In genomic region chr7:152437157-152437575, GRCh38 we compare ENCODE assay signal across 8 cellular contexts. TPM values are rescaled to one million over a fixed set of nuclear protein-coding genes. Genes with fewer than 3 reads are reported as not detected.
DNase-seq lines count a peak whose midpoint lies in the region; TF ChIP-seq lines count a peak whose summit lies in the region.
"Not testable (repeated sequence)": the region's sequence is repeated elsewhere in the genome, so short reads cannot be mapped to it uniquely, and the experiment has no call there.

No MANE protein-coding gene starts in this region.

- H2BK15ac ChIP-seq in neuronal stem cell (ENCODE audit: low read length) = not testable (repeated sequence)

- not testable (repeated sequence) for H3K36me3 ChIP-seq in SU-DHL-6 (ENCODE audit: low read length); adrenal gland (replicated peaks in 1 of 2); endodermal cell (ENCODE audit: control insufficient read depth, insufficient read depth, low read length); neuronal stem cell (replicated peaks in 1 of 2; ENCODE audit: control insufficient read depth in 2 of 2, insufficient read depth in 2 of 2, low read length in 2 of 2)

- not testable (repeated sequence) for H2BK12ac ChIP-seq in neuronal stem cell (ENCODE audit: low read length)

- H3K9me3 ChIP-seq in SU-DHL-6 (ENCODE audit: insufficient read depth, low read length); adrenal gland (replicated peaks in 1 of 3); endodermal cell (ENCODE audit: control insufficient read depth, low read length); neuronal stem cell (replicated peaks in 1 of 2; ENCODE audit: control insufficient read depth in 2 of 2, insufficient read depth in 1 of 2, low read depth in 1 of 2, low read length in 2 of 2): not testable (repeated sequence)

- TF ChIP-seq POLR2A in adrenal gland (IDR thresholded peaks at IDR 0.05) = not testable (repeated sequence)

- H3K18ac ChIP-seq in neuronal stem cell (ENCODE audit: low read length) = not testable (repeated sequence)

- DNase-seq in CD14-positive monocyte (ENCODE audit: low spot score); adrenal gland; endodermal cell; neuronal stem cell (ENCODE audit: low spot score): not testable (repeated sequence)
- DNase-seq in inferior parietal cortex (ENCODE audit: extremely low spot score) (peak; percentile 27), superior temporal gyrus (ENCODE audit: extremely low spot score) (peak; percentile 57)

- intact Hi-C loops in CD14-positive monocyte (cut with micrococcal nuclease); adrenal gland (cut with DNase I): not testable (repeated sequence)

- not testable (repeated sequence) for H3K23ac ChIP-seq in neuronal stem cell (ENCODE audit: low read depth, low read length, poor library complexity)

- 31 to 38% (median 33%) methylated on average over 7 of the region's 7 CpGs for WGBS in adrenal gland, 4 donors
- 68 to 83% methylated on average over 2 to 5 of the region's 7 CpGs for WGBS in endodermal cell (ENCODE audit: insufficient coverage in 1 of 2, insufficient read length in 1 of 2), 2 experiments
- no CpG with 5 or more reads among the region's 7 CpGs for WGBS in neuronal stem cell (ENCODE audit: extremely low coverage in 2 of 2, insufficient read length in 2 of 2, insufficient replicate concordance in 1 of 2), 2 donors

- H3K9me3 Mint-ChIP-seq in CD14-positive monocyte, IgD-negative memory B cell, endodermal cell: not testable (repeated sequence)

- H2AFZ ChIP-seq in SU-DHL-6 (ENCODE audit: low read depth, low read length, severe bottlenecking) (peak overlapping the region; percentile 89), neuronal stem cell (ENCODE audit: low read length) (peak overlapping the region; percentile 94)

- not testable (repeated sequence) for H4K20me1 ChIP-seq in SU-DHL-6 (ENCODE audit: low read depth, low read length)

- not testable (repeated sequence) for H2AK5ac ChIP-seq in neuronal stem cell (ENCODE audit: low read depth, low read length)

- H3K4ac ChIP-seq in neuronal stem cell (ENCODE audit: low read length) = not testable (repeated sequence)

- H3K79me1 ChIP-seq in neuronal stem cell (ENCODE audit: low read depth, low read length) = not testable (repeated sequence)

- H3K9me2 ChIP-seq in SU-DHL-6 (replicated peaks; ENCODE audit: insufficient read depth, low read length) = not testable (repeated sequence)

- not testable (repeated sequence) for H3K14ac ChIP-seq in neuronal stem cell (ENCODE audit: low read length)

- not testable (repeated sequence) for H4K91ac ChIP-seq in neuronal stem cell (ENCODE audit: low read depth, low read length, poor library complexity)

- not testable (repeated sequence) for H2BK120ac ChIP-seq in neuronal stem cell (ENCODE audit: low read depth, low read length)

- not testable (repeated sequence) for H3K36me3 Mint-ChIP-seq in CD14-positive monocyte; IgD-negative memory B cell; endodermal cell (ENCODE audit: low read depth)

- not testable (repeated sequence) for H3K27me3 ChIP-seq in SU-DHL-6 (ENCODE audit: low read length); adrenal gland; endodermal cell (ENCODE audit: control insufficient read depth, insufficient read depth, low read length, poor library complexity, severe bottlenecking); neuronal stem cell (ENCODE audit: control insufficient read depth in 3 of 3, insufficient read depth in 3 of 3, low read depth in 1 of 3, low read length in 3 of 3)

- H4K8ac ChIP-seq in neuronal stem cell (ENCODE audit: low read depth, low read length) = not testable (repeated sequence)

- H3K27me3 Mint-ChIP-seq in CD14-positive monocyte (ENCODE audit: low read depth in 3 of 3); IgD-negative memory B cell: not testable (repeated sequence)
- peaks cover 11% of the 10 kb centered on the region for H3K27me3 Mint-ChIP-seq in endodermal cell (ENCODE audit: insufficient read depth)

- H3K4me1 Mint-ChIP-seq in CD14-positive monocyte (peaks cover 34% of the 10 kb centered on the region), IgD-negative memory B cell (peaks cover 12 to 23% (median 12%) of the 10 kb centered on the region in 3 donors)
- H3K4me1 Mint-ChIP-seq in endodermal cell = not testable (repeated sequence)

- H3K27ac ChIP-seq in SU-DHL-6 (ENCODE audit: low read depth, low read length) (peak overlapping the region; percentile 22; the same call in 1 of the 2 replicates), adrenal gland (peak overlapping the region in 4 of 5 donors; percentile 91 to 100 (median 93))
- H3K27ac ChIP-seq in endodermal cell (ENCODE audit: low read depth, low read length); neuronal stem cell (replicated peaks; ENCODE audit: low read length): not testable (repeated sequence)

- peak overlapping the region; percentile 60 for H3K9ac ChIP-seq in SU-DHL-6 (ENCODE audit: low read length)
- peak overlapping the region; percentile 66 for H3K9ac ChIP-seq in endodermal cell (ENCODE audit: extremely low read depth, low read length, poor library complexity, severe bottlenecking)
- not testable (repeated sequence) for H3K9ac ChIP-seq in neuronal stem cell (ENCODE audit: low read depth, low read length, poor library complexity)

- peaks cover 26% of the 10 kb centered on the region for H3F3A ChIP-seq in SU-DHL-6 (ENCODE audit: insufficient read depth)

- H3K4me3 ChIP-seq in SU-DHL-6 (ENCODE audit: insufficient read depth, low read length, poor library complexity, severe bottlenecking) = peak overlapping the region; percentile 67
- peak overlapping the region in 2 of 4 donors; percentile 51 to 94 for H3K4me3 ChIP-seq in adrenal gland
- peak overlapping the region; percentile 90 for H3K4me3 ChIP-seq in endodermal cell (ENCODE audit: low read length)
- peak overlapping the region in 1 of 2 donors; percentile 52 for H3K4me3 ChIP-seq in neuronal stem cell (ENCODE audit: low read length in 2 of 2)

- H3K4me3 Mint-ChIP-seq in CD14-positive monocyte (peak overlapping the region; percentile 84 to 89), IgD-negative memory B cell (peak overlapping the region; percentile 84 to 96 (median 94)), endodermal cell (peak overlapping the region; percentile 77)

- not testable (repeated sequence) for H2BK5ac ChIP-seq in neuronal stem cell (ENCODE audit: low read length)

- H3K4me2 ChIP-seq in SU-DHL-6 (ENCODE audit: low read depth, low read length, poor library complexity, severe bottlenecking) = peak overlapping the region; percentile 68
- H3K4me2 ChIP-seq in neuronal stem cell (ENCODE audit: insufficient read depth, low read length, poor library complexity, severe bottlenecking) = not testable (repeated sequence)

- peaks cover 9 to 25% of the 10 kb centered on the region in 2 donors for H3K4me1 ChIP-seq in adrenal gland (replicated peaks in 1 of 2)
- not testable (repeated sequence) for H3K4me1 ChIP-seq in endodermal cell (ENCODE audit: control insufficient read depth, insufficient read depth, low read length); neuronal stem cell (ENCODE audit: control insufficient read depth in 2 of 2, insufficient read depth in 1 of 2, low read depth in 1 of 2, low read length in 2 of 2)

- H3K27ac Mint-ChIP-seq in CD14-positive monocyte = peak overlapping the region; percentile 81 to 93 (median 89)
- H3K27ac Mint-ChIP-seq in IgD-negative memory B cell = peak overlapping the region; percentile 94 to 99 (median 96)
- H3K27ac Mint-ChIP-seq in endodermal cell = peak overlapping the region; percentile 30

- peaks cover 30% of the 10 kb centered on the region for H3K79me2 ChIP-seq in SU-DHL-6 (ENCODE audit: insufficient read depth, low read length)

- not testable (repeated sequence) for TF ChIP-seq CTCF in CD14-positive monocyte (IDR thresholded peaks at IDR 0.05); SU-DHL-6 (IDR thresholded peaks at IDR 0.05; ENCODE audit: insufficient read depth, low read length, poor library complexity, severe bottlenecking); adrenal gland (IDR thresholded peaks at IDR 0.05); endodermal cell (conservative IDR thresholded peaks at IDR 0.05)

RNA-seq across cellular contexts. Expression of gene KMT2C, which starts 1.4 kb away (rescaled TPM):
- 1 to 10 TPM; 4.5 to 7.3 TPM for polyA plus RNA-seq in CD14-positive monocyte
- polyA plus RNA-seq in IgD-negative memory B cell = 23.7 TPM
- total RNA-seq in adrenal gland = 100 to 1,000 TPM in 1 of 8 donors, 10 to 100 TPM in 7; 35.8 to 105 (median 69.9) TPM
- 10 to 100 TPM in 2 of 3 donors, 1 to 10 TPM in 1; 6.9 to 27.4 (median 16.9) TPM for polyA plus RNA-seq in adrenal gland
- total RNA-seq in endodermal cell = 10 to 100 TPM; 54.3 to 60.6 TPM
- polyA plus RNA-seq in endodermal cell (2013, experiment 1 of 2) = 13.5 TPM
- 15.0 TPM for polyA plus RNA-seq in endodermal cell (2013, experiment 2 of 2)
- 6.7 TPM for polyA plus RNA-seq in neuronal stem cell (2013, experiment 1 of 2)
- polyA plus RNA-seq in neuronal stem cell (2013, experiment 2 of 2) = 7.8 TPM

Comparison
In these comparisons a context has a peak if more than half of its experiments do, and no peak if none do; other contexts are left out.
1. H3K27ac Mint-ChIP-seq: peak in every context shown above with its lines; median percentile 96 in IgD-negative memory B cell; 89 in CD14-positive monocyte; 30 in endodermal cell.